Comparison of ENCODE assay signal across 37 cellular contexts in the genomic region with DNA sequence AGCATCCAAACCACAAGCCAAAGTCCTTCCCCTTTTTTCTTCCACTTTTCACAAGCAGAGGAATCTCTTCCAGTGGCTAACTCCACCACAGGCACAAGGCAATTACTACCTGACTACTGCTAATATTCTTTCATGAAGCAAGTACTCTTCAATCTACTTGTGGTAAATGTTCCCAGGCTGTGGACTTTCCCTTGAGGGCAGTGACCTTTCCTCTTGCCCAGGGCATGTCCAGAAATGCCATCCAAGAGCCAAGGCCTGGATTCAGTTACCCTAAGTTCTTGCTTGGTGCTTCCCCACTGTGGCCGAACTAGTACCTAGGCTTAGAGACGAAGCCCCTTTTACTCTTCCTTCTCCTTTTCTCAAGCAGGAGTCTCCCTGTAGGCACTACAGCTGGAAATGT.
"Had no signal": no experiment of that assay in that cellular context is flagged by ENCODE, and none has a peak within 500 bp of the region (broad histone marks: within the 10 kb centered on the region; RNA-seq: fewer than 3 reads in every experiment).

No MANE protein-coding gene starts in this region.

- H3K4me1 ChIP-seq: ascending aorta, body of pancreas, breast epithelium had no signal

- DNase-seq: activated CD4-positive, alpha-beta memory T cell treated with anti-CD3 and anti-CD28 coated beads, Interleukin-2, amount 10 ng/mL, durations not matched to agents 7 days and 5 days; activated CD4-positive, alpha-beta T cell treated with anti-CD3 and anti-CD28 coated beads for 1 hour; activated CD4-positive, alpha-beta T cell treated with anti-CD3 and anti-CD28 coated beads for 48 hours; activated CD4-positive, CD25-positive, alpha-beta regulatory T cell; activated effector memory CD4-positive, alpha-beta T cell treated with anti-CD3 and anti-CD28 coated beads, Interleukin-2, amount 50 U/mL, for 16 hours; activated naive CD4-positive, alpha-beta T cell; activated naive CD8-positive, alpha-beta T cell treated with anti-CD3 and anti-CD28 coated beads, Interleukin-2, amount 10 ng/mL, durations not matched to agents 7 days and 5 days; activated T-cell treated with anti-CD3 and anti-CD28 coated beads, Interleukin-2, amount 50 U/mL, for 1 hour; activated T-cell treated with anti-CD3 and anti-CD28 coated beads, Interleukin-2, amount 50 U/mL, for 72 hours; amygdala; body of pancreas; IMR-90; Karpas-422; MG63; NCI-H1092; NCI-H1417; NCI-H146; NCI-H187; NCI-H2029 treated with DMSO at 0.1 percent for 48 hours; NCI-H2107; NCI-H2171; NCI-H510A; NCI-H526; NCI-H748 treated with DMSO at 0.1 percent for 48 hours; NK-92 treated with Interleukin-12 subunit alpha and Interleukin-12 subunit beta, amount 100 ng/mL, for 24 hours; PC-9; SIG-M5; WERI-Rb-1 had no signal

- H3K9me3 Mint-ChIP-seq: activated naive CD8-positive, alpha-beta T cell treated with anti-CD3 and anti-CD28 coated beads, Interleukin-2, amount 10 ng/mL, durations not matched to agents 7 days and 5 days; T-helper 2 cell treated with Interferon-gamma antibody and Interleukin-4, amounts not matched to agents 5 μg/mL and 100 μg/mL, for 36 hours had no signal

- H3K9me3 ChIP-seq: body of pancreas, MG63 had no signal

- H3K4me1 Mint-ChIP-seq: activated CD4-positive, alpha-beta memory T cell treated with anti-CD3 and anti-CD28 coated beads, Interleukin-2, amount 10 ng/mL, durations not matched to agents 7 days and 5 days; activated naive CD4-positive, alpha-beta T cell treated with anti-CD3 and anti-CD28 coated beads, Interleukin-2, amount 50 U/mL, for 24 hours; activated naive CD8-positive, alpha-beta T cell treated with anti-CD3 and anti-CD28 coated beads, Interleukin-2, amount 10 ng/mL, durations not matched to agents 7 days and 5 days; activated T-helper 17 cell treated with anti-CD3 and anti-CD28 coated beads, Interleukin-2, amount 50 U/mL, for 72 hours had no signal

- H3K36me3 ChIP-seq: ascending aorta, breast epithelium, MG63, WERI-Rb-1 had no signal

- H3K36me3 Mint-ChIP-seq: activated naive CD4-positive, alpha-beta T cell treated with anti-CD3 and anti-CD28 coated beads, Interleukin-2, amount 50 U/mL, for 24 hours; activated naive CD8-positive, alpha-beta T cell treated with anti-CD3 and anti-CD28 coated beads, Interleukin-2, amount 10 ng/mL, durations not matched to agents 7 days and 5 days had no signal

- H3K4me3 ChIP-seq: ascending aorta, body of pancreas, breast epithelium, K562, MG63, PC-9 had no signal

- H3K27ac Mint-ChIP-seq: activated CD4-positive, alpha-beta memory T cell treated with anti-CD3 and anti-CD28 coated beads, Interleukin-2, amount 10 ng/mL, durations not matched to agents 7 days and 5 days; activated naive CD4-positive, alpha-beta T cell treated with anti-CD3 and anti-CD28 coated beads, Interleukin-2, amount 50 U/mL, for 24 hours; activated naive CD8-positive, alpha-beta T cell treated with anti-CD3 and anti-CD28 coated beads, Interleukin-2, amount 10 ng/mL, durations not matched to agents 7 days and 5 days; activated T-cell treated with anti-CD3 and anti-CD28 coated beads, Interleukin-2, amount 50 U/mL, for 72 hours; activated T-helper 17 cell treated with anti-CD3 and anti-CD28 coated beads, Interleukin-2, amount 50 U/mL, for 72 hours; T-helper 1 cell treated with Interleukin-12 subunit alpha and Interleukin-12 subunit beta and Interleukin-4 antibody, amounts not matched to agents 30 μg/mL and 1 μg/mL, for 36 hours; T-helper 2 cell treated with Interferon-gamma antibody and Interleukin-4, amounts not matched to agents 5 μg/mL and 100 μg/mL, for 36 hours had no signal

- H3K27me3 ChIP-seq: ascending aorta, body of pancreas, breast epithelium, MG63 had no signal

- H3K4me3 Mint-ChIP-seq: activated CD4-positive, alpha-beta memory T cell treated with anti-CD3 and anti-CD28 coated beads, Interleukin-2, amount 10 ng/mL, durations not matched to agents 7 days and 5 days; activated naive CD4-positive, alpha-beta T cell treated with anti-CD3 and anti-CD28 coated beads, Interleukin-2, amount 50 U/mL, for 24 hours; activated naive CD8-positive, alpha-beta T cell treated with anti-CD3 and anti-CD28 coated beads, Interleukin-2, amount 10 ng/mL, durations not matched to agents 7 days and 5 days; activated T-cell treated with anti-CD3 and anti-CD28 coated beads, Interleukin-2, amount 50 U/mL, for 72 hours; activated T-helper 17 cell treated with anti-CD3 and anti-CD28 coated beads, Interleukin-2, amount 50 U/mL, for 72 hours; T-helper 1 cell treated with Interleukin-12 subunit alpha and Interleukin-12 subunit beta and Interleukin-4 antibody, amounts not matched to agents 30 μg/mL and 1 μg/mL, for 36 hours; T-helper 2 cell treated with Interferon-gamma antibody and Interleukin-4, amounts not matched to agents 5 μg/mL and 100 μg/mL, for 36 hours had no signal

- H3K27ac ChIP-seq: ascending aorta, body of pancreas, breast epithelium, PC-9, RWPE1, WERI-Rb-1 had no signal

- ATAC-seq: activated T-cell treated with anti-CD3 and anti-CD28 coated beads, Interleukin-2, amount 50 U/mL, for 72 hours; activated T-helper 17 cell treated with anti-CD3 and anti-CD28 coated beads, Interleukin-2, amount 50 U/mL, for 72 hours; body of pancreas; K562; Right ventricle myocardium inferior had no signal
